1 cellular context compared by ENCODE assay signal in the genomic region with DNA sequence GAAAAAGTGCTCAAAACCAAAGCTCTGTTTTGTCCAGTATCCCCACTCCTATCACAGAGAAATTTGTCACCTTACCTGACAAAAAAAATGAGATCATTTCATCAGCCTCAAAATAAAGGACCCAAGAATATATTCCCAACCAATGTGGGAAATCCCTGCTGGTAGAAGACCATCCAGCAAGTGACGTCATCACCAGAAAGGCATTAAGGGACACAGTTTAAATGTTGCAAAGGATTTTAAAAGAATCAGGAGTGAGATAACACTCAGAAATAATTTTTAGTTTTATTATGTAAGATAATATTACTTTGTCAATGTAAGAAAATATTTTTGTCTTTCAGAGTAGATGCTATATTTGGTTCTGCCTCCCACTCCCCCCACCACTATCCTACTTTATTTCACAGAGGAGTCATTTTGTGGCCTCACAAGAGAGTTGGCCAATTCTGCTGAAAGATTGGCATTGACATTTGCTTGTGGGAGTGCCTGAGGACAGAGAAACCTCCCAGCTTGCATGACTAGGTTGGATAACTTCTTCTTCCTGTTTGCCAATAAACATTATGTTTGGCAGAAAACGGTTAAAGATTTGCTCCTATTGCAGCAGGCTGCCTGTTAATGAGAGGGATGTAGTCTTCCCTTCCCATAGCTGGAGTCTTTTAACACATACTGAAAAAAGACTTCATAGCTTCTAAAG.
TF ChIP-seq lines count a peak whose summit lies in the region.

No MANE protein-coding gene starts in this region.

TF ChIP-seq in K562, 482 proteins besides CTCF, POLR2A, EP300 and RAD21 (continued from another document):
- TF ChIP-seq, protein P1, sequence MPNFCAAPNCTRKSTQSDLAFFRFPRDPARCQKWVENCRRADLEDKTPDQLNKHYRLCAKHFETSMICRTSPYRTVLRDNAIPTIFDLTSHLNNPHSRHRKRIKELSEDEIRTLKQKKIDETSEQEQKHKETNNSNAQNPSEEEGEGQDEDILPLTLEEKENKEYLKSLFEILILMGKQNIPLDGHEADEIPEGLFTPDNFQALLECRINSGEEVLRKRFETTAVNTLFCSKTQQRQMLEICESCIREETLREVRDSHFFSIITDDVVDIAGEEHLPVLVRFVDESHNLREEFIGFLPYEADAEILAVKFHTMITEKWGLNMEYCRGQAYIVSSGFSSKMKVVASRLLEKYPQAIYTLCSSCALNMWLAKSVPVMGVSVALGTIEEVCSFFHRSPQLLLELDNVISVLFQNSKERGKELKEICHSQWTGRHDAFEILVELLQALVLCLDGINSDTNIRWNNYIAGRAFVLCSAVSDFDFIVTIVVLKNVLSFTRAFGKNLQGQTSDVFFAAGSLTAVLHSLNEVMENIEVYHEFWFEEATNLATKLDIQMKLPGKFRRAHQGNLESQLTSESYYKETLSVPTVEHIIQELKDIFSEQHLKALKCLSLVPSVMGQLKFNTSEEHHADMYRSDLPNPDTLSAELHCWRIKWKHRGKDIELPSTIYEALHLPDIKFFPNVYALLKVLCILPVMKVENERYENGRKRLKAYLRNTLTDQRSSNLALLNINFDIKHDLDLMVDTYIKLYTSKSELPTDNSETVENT (CRISPR knock-in tag; IDR thresholded peaks at IDR 0.05): no peak
- TF ChIP-seq SOX6 (IDR thresholded peaks at IDR 0.05) (no peak), KDM4B (IDR thresholded peaks at IDR 0.05; ENCODE audit: borderline replicate concordance in 2 of 2, low read depth in 1 of 2) (no peak), ZNF699 (CRISPR knock-in tag; IDR thresholded peaks at IDR 0.05; ENCODE audit: insufficient replicate concordance) (no peak), PML (IDR thresholded peaks at IDR 0.05; ENCODE audit: low read length) (no peak), TOE1 (IDR thresholded peaks at IDR 0.05; ENCODE audit: borderline replicate concordance) (no peak), TOE1 (CRISPR knock-in tag; IDR thresholded peaks at IDR 0.05; ENCODE audit: borderline replicate concordance, low read depth) (no peak), SMARCA4 (IDR thresholded peaks at IDR 0.05) (no peak)
- TF ChIP-seq, protein P2, sequence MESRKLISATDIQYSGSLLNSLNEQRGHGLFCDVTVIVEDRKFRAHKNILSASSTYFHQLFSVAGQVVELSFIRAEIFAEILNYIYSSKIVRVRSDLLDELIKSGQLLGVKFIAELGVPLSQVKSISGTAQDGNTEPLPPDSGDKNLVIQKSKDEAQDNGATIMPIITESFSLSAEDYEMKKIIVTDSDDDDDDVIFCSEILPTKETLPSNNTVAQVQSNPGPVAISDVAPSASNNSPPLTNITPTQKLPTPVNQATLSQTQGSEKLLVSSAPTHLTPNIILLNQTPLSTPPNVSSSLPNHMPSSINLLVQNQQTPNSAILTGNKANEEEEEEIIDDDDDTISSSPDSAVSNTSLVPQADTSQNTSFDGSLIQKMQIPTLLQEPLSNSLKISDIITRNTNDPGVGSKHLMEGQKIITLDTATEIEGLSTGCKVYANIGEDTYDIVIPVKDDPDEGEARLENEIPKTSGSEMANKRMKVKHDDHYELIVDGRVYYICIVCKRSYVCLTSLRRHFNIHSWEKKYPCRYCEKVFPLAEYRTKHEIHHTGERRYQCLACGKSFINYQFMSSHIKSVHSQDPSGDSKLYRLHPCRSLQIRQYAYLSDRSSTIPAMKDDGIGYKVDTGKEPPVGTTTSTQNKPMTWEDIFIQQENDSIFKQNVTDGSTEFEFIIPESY (CRISPR knock-in tag; IDR thresholded peaks at IDR 0.05): no peak
TF ChIP-seq in K562: peak in this region for 3.
